ENCODE assay signal across 20 cellular contexts in genomic region chr11:77392842-77393241, GRCh38.
A peak's percentile ranks its signal among the peaks of the same experiment; 100 is the strongest.
DNase-seq lines count a peak whose midpoint lies in the region; ATAC-seq, FAIRE-seq and TF ChIP-seq lines count a peak whose summit lies in the region.
"Had no signal": no experiment of that assay in that cellular context is flagged by ENCODE, and none has a peak within 500 bp of the region (broad histone marks: within the 10 kb centered on the region; RNA-seq: fewer than 3 reads in every experiment).

No MANE protein-coding gene starts in this region.

- no peak overlapping the region for H3K4me3 Mint-ChIP-seq in nephron
- no peak overlapping the region for H3K4me3 Mint-ChIP-seq in activated CD8-positive, alpha-beta T cell treated with anti-CD3 and anti-CD28 coated beads, Interleukin-2, amount 10 ng/mL, durations not matched to agents 7 days and 5 days
- H3K4me3 Mint-ChIP-seq: CD4-positive, alpha-beta T cell; GM23338; HFFc6 had no signal

- no peaks in the 10 kb centered on the region for H3K27me3 ChIP-seq in transverse colon
- H3K27me3 ChIP-seq in HAP-1 (ENCODE audit: low read depth): no peaks in the 10 kb centered on the region

- peak; percentile 85 for ATAC-seq in left colon
- no peak for ATAC-seq in activated CD8-positive, alpha-beta T cell treated with anti-CD3 and anti-CD28 coated beads, Interleukin-2, amount 10 ng/mL, durations not matched to agents 7 days and 5 days
- ATAC-seq: A549, GM23338, HCT116 had no signal

- CTCF ChIA-PET in activated CD8-positive, alpha-beta T cell treated with anti-CD3 and anti-CD28 coated beads, Interleukin-2, amount 10 ng/mL, durations not matched to agents 7 days and 5 days (lab: Charles Lee): no interaction called here

- H3K27ac ChIP-seq in transverse colon: peak overlapping the region; percentile 45 to 61 (median 59)
- H3K27ac ChIP-seq: A549, C4-2B, HL-60 had no signal

- no peaks in the 10 kb centered on the region for H3K27me3 Mint-ChIP-seq in nephron (ENCODE audit: low read depth)
- no peaks in the 10 kb centered on the region for H3K27me3 Mint-ChIP-seq in activated CD8-positive, alpha-beta T cell treated with anti-CD3 and anti-CD28 coated beads, Interleukin-2, amount 10 ng/mL, durations not matched to agents 7 days and 5 days (ENCODE audit: low read depth)
- H3K27me3 Mint-ChIP-seq: CD4-positive, alpha-beta T cell had no signal

- no peak overlapping the region for H3K4me3 ChIP-seq in transverse colon
- no peak overlapping the region for H3K4me3 ChIP-seq in HAP-1
- H3K4me3 ChIP-seq: A549, GM23338 had no signal

- peaks cover 21% of the 10 kb centered on the region for H3K36me3 Mint-ChIP-seq in nephron (ENCODE audit: low read depth)
- H3K36me3 Mint-ChIP-seq in activated CD8-positive, alpha-beta T cell treated with anti-CD3 and anti-CD28 coated beads, Interleukin-2, amount 10 ng/mL, durations not matched to agents 7 days and 5 days (ENCODE audit: low read depth): peaks cover 24% of the 10 kb centered on the region

- H3K36me3 ChIP-seq in transverse colon (no peaks in the 10 kb centered on the region), HAP-1 (replicated peaks) (peaks cover 3% of the 10 kb centered on the region; the same call in 1 of the 2 replicates)

- in situ Hi-C loops in transverse colon (cut with MboI; ENCODE audit: low pct_ligation_motif_present in 1 of 4, low pct_unique_long_range_greater_than_20kb in 1 of 4, low sequenced_read_pairs in 3 of 4) (no loop called here), HAP-1 (cut with MboI; ENCODE audit: low sequenced_read_pairs) (no loop called here)

- peak; percentile 65 for FAIRE-seq in colon (lab: Jason Lieb, UNC)
- FAIRE-seq: D721Med, G401.6, H54 had no signal

- no peaks in the 10 kb centered on the region for H3K9me3 Mint-ChIP-seq in nephron
- H3K9me3 Mint-ChIP-seq in activated CD8-positive, alpha-beta T cell treated with anti-CD3 and anti-CD28 coated beads, Interleukin-2, amount 10 ng/mL, durations not matched to agents 7 days and 5 days (ENCODE audit: insufficient read depth): no peaks in the 10 kb centered on the region
- H3K9me3 Mint-ChIP-seq: CD4-positive, alpha-beta T cell; GM23338; HFFc6 had no signal

- TF ChIP-seq CTCF in nephron (IDR thresholded peaks at IDR 0.05; ENCODE audit: unreplicated experiment in 3 of 3) (no peak), transverse colon (IDR thresholded peaks at IDR 0.05) (no peak)

- H3K4me1 Mint-ChIP-seq in nephron: peaks cover 7% of the 10 kb centered on the region
- H3K4me1 Mint-ChIP-seq in activated CD8-positive, alpha-beta T cell treated with anti-CD3 and anti-CD28 coated beads, Interleukin-2, amount 10 ng/mL, durations not matched to agents 7 days and 5 days (ENCODE audit: low read depth): peaks cover 2% of the 10 kb centered on the region
- H3K4me1 Mint-ChIP-seq: GM23338 had no signal

- no peak for TF ChIP-seq EP300 in transverse colon (IDR thresholded peaks at IDR 0.05; ENCODE audit: low read depth)

- DNase-seq in left colon (no peak), transverse colon (no peak), NCI-H1048 (lab: John Stamatoyannopoulos, UW) (no peak), HAP-1 (ENCODE audit: low spot score in 2 of 2) (no peak)
- no peak for DNase-seq in activated CD8-positive, alpha-beta T cell treated with anti-CD3 and anti-CD28 coated beads, Interleukin-2, amount 10 ng/mL, durations not matched to agents 7 days and 5 days
- DNase-seq: AML-193; Caco-2; CD4-positive, alpha-beta T cell; HFFc6; IMR-90 had no signal

- no peak for TF ChIP-seq POLR2A in transverse colon (IDR thresholded peaks at IDR 0.05)

- no peaks in the 10 kb centered on the region for H3K9me3 ChIP-seq in transverse colon
- no peaks in the 10 kb centered on the region for H3K9me3 ChIP-seq in HAP-1
- H3K9me3 ChIP-seq: A549, Caco-2 had no signal

- intact Hi-C loops in left colon (cut with DNase I, micrococcal nuclease): no loop called here
- intact Hi-C loops in transverse colon (cut with DNase I; ENCODE audit: low total_unique reads): no loop called here

- POLR2A ChIA-PET in activated CD8-positive, alpha-beta T cell treated with anti-CD3 and anti-CD28 coated beads, Interleukin-2, amount 10 ng/mL, durations not matched to agents 7 days and 5 days (lab: Charles Lee): no interaction called here

- H3K27ac Mint-ChIP-seq in nephron: peak overlapping the region in 2 of 3 experiments; percentile 56 to 61
- H3K27ac Mint-ChIP-seq in activated CD8-positive, alpha-beta T cell treated with anti-CD3 and anti-CD28 coated beads, Interleukin-2, amount 10 ng/mL, durations not matched to agents 7 days and 5 days: no peak overlapping the region
- H3K27ac Mint-ChIP-seq: CD4-positive, alpha-beta T cell; GM23338; HFFc6 had no signal

- H3K4me1 ChIP-seq in transverse colon: peaks cover 10 to 62% (median 36%) of the 10 kb centered on the region in 4 donors
- H3K4me1 ChIP-seq in HAP-1: no peaks in the 10 kb centered on the region
- H3K4me1 ChIP-seq: Caco-2 had no signal
